In genomic region chr4:94414907-94415306, GRCh38 we compare ENCODE assay signal across 17 cellular contexts. TPM values are rescaled to one million over a fixed set of nuclear protein-coding genes. Genes with fewer than 3 reads are reported as not detected.
DNase-seq lines count a peak whose midpoint lies in the region; ATAC-seq and TF ChIP-seq lines count a peak whose summit lies in the region.
"Had no signal": no experiment of that assay in that cellular context is flagged by ENCODE, and none has a peak within 500 bp of the region (broad histone marks: within the 10 kb centered on the region; RNA-seq: fewer than 3 reads in every experiment).

No MANE protein-coding gene starts in this region.

- no peak for ATAC-seq in heart left ventricle
- ATAC-seq in left cardiac atrium, result no peak
- ATAC-seq in GM18517 (IDR thresholded peaks at IDR 0.05; ENCODE audit: unreplicated experiment), result no peak
- ATAC-seq: CD8-positive, alpha-beta T cell had no signal

- H3K36me3 ChIP-seq in heart left ventricle (no peaks in the 10 kb centered on the region), A673 (ENCODE audit: insufficient read depth, low read length, poor library complexity, severe bottlenecking) (no peaks in the 10 kb centered on the region), ascending aorta (no peaks in the 10 kb centered on the region), skeletal muscle tissue (ENCODE audit: control insufficient read depth in 3 of 3, insufficient read depth in 3 of 3, low read length in 3 of 3) (no peaks in the 10 kb centered on the region)
- H3K36me3 ChIP-seq: BLaER1 treated with 17β-estradiol and CSF1 and Interleukin-3, amounts not matched to agents 10 nM and 100 nM; HAP-1 had no signal

- DNase-seq in heart left ventricle, result no peak
- no peak for DNase-seq in left cardiac atrium
- DNase-seq in A673 (ENCODE audit: low spot score), result no peak
- no peak for DNase-seq in ascending aorta (ENCODE audit: low spot score in 2 of 2)
- DNase-seq in NCI-H1436 (lab: John Stamatoyannopoulos, UW), result no peak
- no peak for DNase-seq in superior temporal gyrus (ENCODE audit: extremely low spot score)
- DNase-seq: 8988T; Calu3; CD8-positive, alpha-beta T cell; DMS79 treated with DMSO at 0.1 percent for 48 hours; GF-D8; GM23248; HFFc6 had no signal

- no peak for TF ChIP-seq POLR2A in heart left ventricle (IDR thresholded peaks at IDR 0.05)

- H3K4me3 ChIP-seq in heart left ventricle (no peak overlapping the region), A673 (ENCODE audit: low read depth, low read length, poor library complexity, severe bottlenecking) (no peak overlapping the region), ascending aorta (no peak overlapping the region), skeletal muscle tissue (ENCODE audit: low read length in 3 of 3) (no peak overlapping the region)
- H3K4me3 ChIP-seq: BLaER1 treated with 17β-estradiol and CSF1 and Interleukin-3, amounts not matched to agents 10 nM and 100 nM; GM23248; HAP-1 had no signal

- TF ChIP-seq CTCF in heart left ventricle (IDR thresholded peaks at IDR 0.05) (no peak), A673 (conservative IDR thresholded peaks at IDR 0.05; ENCODE audit: low read depth, low read length) (no peak), ascending aorta (IDR thresholded peaks at IDR 0.05) (no peak)

- CTCF ChIA-PET in A673 (lab: Charles Lee), result no interaction called here

- H3K9ac ChIP-seq in skeletal muscle tissue (ENCODE audit: low read depth in 1 of 3, low read length in 3 of 3), result peak overlapping the region in 1 of 3 donors; percentile 65
- H3K9ac ChIP-seq: BLaER1 treated with 17β-estradiol and CSF1 and Interleukin-3, amounts not matched to agents 10 nM and 100 nM; GM23248 had no signal

- H3K9me3 ChIP-seq in heart left ventricle (peaks cover 0 to 10% (median 0%) of the 10 kb centered on the region in 12 donors), A673 (ENCODE audit: low read depth, low read length, poor library complexity, severe bottlenecking) (peaks cover 7% of the 10 kb centered on the region), ascending aorta (no peaks in the 10 kb centered on the region), skeletal muscle tissue (ENCODE audit: control insufficient read depth in 3 of 3, low read length in 3 of 3) (peaks cover 0 to 3% (median 0%) of the 10 kb centered on the region in 3 donors)
- H3K9me3 ChIP-seq: HAP-1 had no signal

- 94 to 98% (median 95%) methylated on average over 1 of the region's 1 CpG for WGBS in heart left ventricle, 4 donors

- POLR2A ChIA-PET in A673 (lab: Charles Lee; ENCODE audit: low non-redundant PET), result no interaction called here

- H3K4me1 ChIP-seq in heart left ventricle (peaks cover 4 to 45% (median 25%) of the 10 kb centered on the region in 12 donors), A673 (ENCODE audit: insufficient read depth, low read length, poor library complexity, severe bottlenecking) (peaks cover 44% of the 10 kb centered on the region), ascending aorta (peaks cover 3 to 36% of the 10 kb centered on the region in 2 donors), skeletal muscle tissue (ENCODE audit: control insufficient read depth in 3 of 3, insufficient read depth in 3 of 3, low read length in 3 of 3) (peaks cover 17 to 23% (median 22%) of the 10 kb centered on the region in 3 donors)

- H3K27ac ChIP-seq in heart left ventricle (peak overlapping the region in 10 of 12 donors; percentile 25 to 94 (median 74)), A673 (ENCODE audit: low read depth, low read length, poor library complexity, severe bottlenecking) (peak overlapping the region; percentile 100), ascending aorta (peak overlapping the region; percentile 80 to 82), skeletal muscle tissue (ENCODE audit: low read depth, low read length) (peak overlapping the region; percentile 94)
- H3K27ac ChIP-seq: BLaER1 treated with 17β-estradiol and CSF1 and Interleukin-3, amounts not matched to agents 10 nM and 100 nM; GM23248 had no signal

- intact Hi-C loops in heart left ventricle (cut with DNase I), result loop anchor here in 2 of 10 donors (5.0 kb wide), 1 partner anchor 37 kb away; the partner anchor contains the start of gene PDLIM5 (in 2 of the 2)
- intact Hi-C loops in left cardiac atrium (cut with DNase I), result no loop called here
- intact Hi-C loops in A673 (cut with micrococcal nuclease; ENCODE audit: unreplicated experiment), result loop anchor here (5.0 to 10.0 kb wide), 3 partner anchors 547 to 1140 kb away; no protein-coding TSS in a partner anchor
- intact Hi-C loops in ascending aorta (cut with DNase I), result no loop called here

- no TSS peak for BruUV-seq in A673 (replicated peaks; lab: Mats Ljungman, UMichigan)

- H3K27me3 ChIP-seq in heart left ventricle (no peaks in the 10 kb centered on the region), A673 (replicated peaks; ENCODE audit: insufficient read depth, low read depth, low read length, poor library complexity) (no peaks in the 10 kb centered on the region), ascending aorta (no peaks in the 10 kb centered on the region), skeletal muscle tissue (ENCODE audit: control insufficient read depth in 3 of 3, insufficient read depth in 3 of 3, low read length in 3 of 3) (no peaks in the 10 kb centered on the region)
- H3K27me3 ChIP-seq: BLaER1 treated with 17β-estradiol and CSF1 and Interleukin-3, amounts not matched to agents 10 nM and 100 nM had no signal

RNA-seq across cellular contexts. Expression of gene PDLIM5, which starts 36.8 kb away (rescaled TPM):
- total RNA-seq in heart left ventricle (1,000 to 10,000 TPM in 7 of 9 donors, 100 to 1,000 TPM in 2; 814 to 1,378 (median 1,064) TPM), left cardiac atrium (100 to 1,000 TPM; 626 to 644 TPM), A673 (2021) (174 and 183 TPM in 2 replicates), ascending aorta (103 TPM), skeletal muscle tissue (311 TPM)
- 100 to 1,000 TPM; 262 to 648 TPM for polyA plus RNA-seq in heart left ventricle
